Comparison of ENCODE assay signal across 8 cellular contexts in genomic region chr19:43765109-43765876, GRCh38. TPM values are rescaled to one million over a fixed set of nuclear protein-coding genes. Genes with fewer than 3 reads are reported as not detected.
DNase-seq lines count a peak whose midpoint lies in the region; ATAC-seq lines count a peak whose summit lies in the region.

No MANE protein-coding gene starts in this region.

- peaks cover 5% of the 10 kb centered on the region for H3K4me1 ChIP-seq in Karpas-422 (ENCODE audit: low read length)

- no peaks in the 10 kb centered on the region for H4K20me1 ChIP-seq in Karpas-422 (ENCODE audit: insufficient read depth, low read depth, low read length)

- H3K9me2 ChIP-seq in Karpas-422 (replicated peaks; ENCODE audit: insufficient read depth, low read length), result no peaks in the 10 kb centered on the region

- no peaks in the 10 kb centered on the region for H3K36me3 ChIP-seq in Karpas-422 (ENCODE audit: insufficient read depth, low read length)

- CTCF ChIA-PET in activated naive CD4-positive, alpha-beta T cell treated with anti-CD3 and anti-CD28 coated beads, Interleukin-2, amount 10 ng/mL, durations not matched to agents 7 days and 5 days (lab: Charles Lee), result interaction anchor here (0.7 to 7.7 kb wide), 5 partner anchors 12 to 96 kb away, joined by 3 to 162 read pairs (median 44); partner anchors contain the start of genes KCNN4, PLAUR and SMG9

- H3K9me3 ChIP-seq in Karpas-422 (ENCODE audit: low read length), result no peaks in the 10 kb centered on the region

- H3K4me1 Mint-ChIP-seq in activated naive CD4-positive, alpha-beta T cell treated with anti-CD3 and anti-CD28 coated beads, Interleukin-2, amount 10 ng/mL, durations not matched to agents 7 days and 5 days, result peaks cover 52% of the 10 kb centered on the region

- ATAC-seq in GM18870 (IDR thresholded peaks at IDR 0.05; ENCODE audit: unreplicated experiment) (peak; percentile 71), HG03039 (IDR thresholded peaks at IDR 0.05; ENCODE audit: unreplicated experiment) (peak; percentile 40)

- H3K27me3 Mint-ChIP-seq in activated naive CD4-positive, alpha-beta T cell treated with anti-CD3 and anti-CD28 coated beads, Interleukin-2, amount 10 ng/mL, durations not matched to agents 7 days and 5 days, result no peaks in the 10 kb centered on the region

- H3K4me3 Mint-ChIP-seq in activated naive CD4-positive, alpha-beta T cell treated with anti-CD3 and anti-CD28 coated beads, Interleukin-2, amount 10 ng/mL, durations not matched to agents 7 days and 5 days, result peak overlapping the region; percentile 37

- H3K36me3 Mint-ChIP-seq in activated naive CD4-positive, alpha-beta T cell treated with anti-CD3 and anti-CD28 coated beads, Interleukin-2, amount 10 ng/mL, durations not matched to agents 7 days and 5 days, result peaks cover 41% of the 10 kb centered on the region

- DNase-seq in SIG-M5 (lab: John Stamatoyannopoulos, UW), result peak; percentile 85
- peak; percentile 82 for DNase-seq in activated naive CD4-positive, alpha-beta T cell treated with anti-CD3 and anti-CD28 coated beads, Interleukin-2, amount 10 ng/mL, durations not matched to agents 7 days and 5 days
- DNase-seq in iris pigment epithelial cell (ENCODE audit: low read depth), result peak; percentile 98
- peak in 2 of 3 experiments; percentile 55 to 58 for DNase-seq in stimulated activated CD4-positive, alpha-beta T cell treated with anti-CD3 and anti-CD28 coated beads, TNF-alpha, amount 100 ng/mL, for 4 hours (ENCODE audit: low read depth in 3 of 3)
- DNase-seq in epidermal melanocyte (ENCODE audit: insufficient read length, low spot score), result no peak
- no peak for DNase-seq in Karpas-422

- no peak overlapping the region for H3K27ac ChIP-seq in Karpas-422 (ENCODE audit: low read length)

- H3K9ac ChIP-seq in Karpas-422 (ENCODE audit: low read length), result no peak overlapping the region

- H2AFZ ChIP-seq in Karpas-422 (ENCODE audit: low read length), result no peak overlapping the region

- no peaks in the 10 kb centered on the region for H3K79me2 ChIP-seq in Karpas-422 (ENCODE audit: low read length)

- H3K9me3 Mint-ChIP-seq in activated naive CD4-positive, alpha-beta T cell treated with anti-CD3 and anti-CD28 coated beads, Interleukin-2, amount 10 ng/mL, durations not matched to agents 7 days and 5 days, result no peaks in the 10 kb centered on the region

- H3K4me2 ChIP-seq in Karpas-422 (ENCODE audit: low read depth, low read length, poor library complexity, severe bottlenecking), result no peak overlapping the region

- no peaks in the 10 kb centered on the region for H3K27me3 ChIP-seq in Karpas-422 (ENCODE audit: low read length)

- H3K27ac Mint-ChIP-seq in activated naive CD4-positive, alpha-beta T cell treated with anti-CD3 and anti-CD28 coated beads, Interleukin-2, amount 10 ng/mL, durations not matched to agents 7 days and 5 days, result peak overlapping the region; percentile 91

- H3K4me3 ChIP-seq in Karpas-422 (ENCODE audit: low read length), result no peak overlapping the region

RNA-seq across cellular contexts. Expression of gene SMG9, which starts 10.5 kb away (rescaled TPM):
- 11.0 and 27.8 TPM in 2 replicates for total RNA-seq in Karpas-422 (2014; rRNA removed; shearing (Covaris generic); ENCODE audit: low replicate concordance)

RNA-seq across cellular contexts. Expression of gene KCNN4, which starts 15.5 kb away (rescaled TPM):
- 0.32 TPM in 1 of 2 replicates, not detected in the other for total RNA-seq in Karpas-422 (2014; rRNA removed; shearing (Covaris generic); ENCODE audit: low replicate concordance)

RNA-seq across cellular contexts. Expression of gene LYPD5, which starts 37.0 kb away (rescaled TPM):
- not detected in 2 replicates for total RNA-seq in Karpas-422 (2014; rRNA removed; shearing (Covaris generic); ENCODE audit: low replicate concordance)

RNA-seq across cellular contexts. Expression of gene IRGC, which starts 49.4 kb away (rescaled TPM):
- not detected in 2 replicates for total RNA-seq in Karpas-422 (2014; rRNA removed; shearing (Covaris generic); ENCODE audit: low replicate concordance)

Comparison
In these comparisons a context has a peak if more than half of its experiments do, and no peak if none do; other contexts are left out.
1. DNase-seq: peak in SIG-M5 (single experiment), activated naive CD4-positive, alpha-beta T cell treated with anti-CD3 and anti-CD28 coated beads, Interleukin-2, amount 10 ng/mL, durations not matched to agents 7 days and 5 days (single experiment), iris pigment epithelial cell (single experiment) and stimulated activated CD4-positive, alpha-beta T cell treated with anti-CD3 and anti-CD28 coated beads, TNF-alpha, amount 100 ng/mL, for 4 hours (2 of 3); none in epidermal melanocyte (single experiment) and Karpas-422 (single experiment).